9 cellular contexts compared by ENCODE assay signal in genomic region chr1:180926164-180926981, GRCh38.
A peak's percentile ranks its signal among the peaks of the same experiment; 100 is the strongest.
DNase-seq lines count a peak whose midpoint lies in the region; ATAC-seq lines count a peak whose summit lies in the region.
"Had no signal": no experiment of that assay in that cellular context is flagged by ENCODE, and none has a peak within 500 bp of the region (broad histone marks: within the 10 kb centered on the region; RNA-seq: fewer than 3 reads in every experiment).

No MANE protein-coding gene starts in this region.

- peak overlapping the region; percentile 56 for H3K27ac Mint-ChIP-seq in stimulated activated naive B cell treated with anti-CD40 and anti-IgM and Interleukin-4, amounts not matched to agents 10 μg/mL and 1 μg/mL and 100 μg/mL, for 72 hours

- H3K27me3 Mint-ChIP-seq in stimulated activated naive B cell treated with anti-CD40 and anti-IgM and Interleukin-4, amounts not matched to agents 10 μg/mL and 1 μg/mL and 100 μg/mL, for 72 hours: peaks cover 9 to 21% of the 10 kb centered on the region in 2 donors

- ATAC-seq in stimulated activated naive B cell treated with anti-CD40 and anti-IgM and Interleukin-4, amounts not matched to agents 10 μg/mL and 1 μg/mL and 100 μg/mL, for 72 hours (replicated peaks): peak; percentile 79 to 81

- H3K4me3 Mint-ChIP-seq in stimulated activated naive B cell treated with anti-CD40 and anti-IgM and Interleukin-4, amounts not matched to agents 10 μg/mL and 1 μg/mL and 100 μg/mL, for 72 hours: no peak overlapping the region
- H3K4me3 Mint-ChIP-seq: central memory CD8-positive, alpha-beta T cell had no signal

- DNase-seq in GDM1 (lab: John Stamatoyannopoulos, UW) (peak; percentile 77), KG1 (lab: John Stamatoyannopoulos, UW) (peak; percentile 30), iris pigment epithelial cell (ENCODE audit: low read depth) (peak; percentile 28), NCI-H526 treated with DMSO at 0.1 percent for 48 hours (lab: John Stamatoyannopoulos, UW) (no peak), SIG-M5 treated with dmso at 0.1 percent for 504 hours (lab: John Stamatoyannopoulos, UW; ENCODE audit: unreplicated experiment) (no peak), RPMI8226 (no peak)
- no peak for DNase-seq in stimulated activated naive B cell treated with anti-CD40 and anti-IgM and Interleukin-4, amounts not matched to agents 10 μg/mL and 1 μg/mL and 100 μg/mL, for 72 hours

- H3K9me3 Mint-ChIP-seq in stimulated activated naive B cell treated with anti-CD40 and anti-IgM and Interleukin-4, amounts not matched to agents 10 μg/mL and 1 μg/mL and 100 μg/mL, for 72 hours: no peaks in the 10 kb centered on the region
- H3K9me3 Mint-ChIP-seq: central memory CD8-positive, alpha-beta T cell had no signal

- peaks cover 22 to 62% of the 10 kb centered on the region in 2 donors for H3K4me1 Mint-ChIP-seq in stimulated activated naive B cell treated with anti-CD40 and anti-IgM and Interleukin-4, amounts not matched to agents 10 μg/mL and 1 μg/mL and 100 μg/mL, for 72 hours
- H3K4me1 Mint-ChIP-seq: central memory CD8-positive, alpha-beta T cell had no signal

- H3K36me3 Mint-ChIP-seq in stimulated activated naive B cell treated with anti-CD40 and anti-IgM and Interleukin-4, amounts not matched to agents 10 μg/mL and 1 μg/mL and 100 μg/mL, for 72 hours: peaks cover 0 to 3% of the 10 kb centered on the region in 2 donors

- peak overlapping the region; percentile 98 for H3K27ac ChIP-seq in angular gyrus (ENCODE audit: low read depth, low read length)

Comparison
In these comparisons a context has a peak if more than half of its experiments do, and no peak if none do; other contexts are left out.
1. DNase-seq: peak in GDM1 (single experiment), KG1 (single experiment) and iris pigment epithelial cell (single experiment); none in stimulated activated naive B cell treated with anti-CD40 and anti-IgM and Interleukin-4, amounts not matched to agents 10 μg/mL and 1 μg/mL and 100 μg/mL, for 72 hours (single experiment), NCI-H526 treated with DMSO at 0.1 percent for 48 hours (single experiment), SIG-M5 treated with dmso at 0.1 percent for 504 hours (single experiment) and RPMI8226 (single experiment).